8 cellular contexts compared by ENCODE assay signal in the genomic region with DNA sequence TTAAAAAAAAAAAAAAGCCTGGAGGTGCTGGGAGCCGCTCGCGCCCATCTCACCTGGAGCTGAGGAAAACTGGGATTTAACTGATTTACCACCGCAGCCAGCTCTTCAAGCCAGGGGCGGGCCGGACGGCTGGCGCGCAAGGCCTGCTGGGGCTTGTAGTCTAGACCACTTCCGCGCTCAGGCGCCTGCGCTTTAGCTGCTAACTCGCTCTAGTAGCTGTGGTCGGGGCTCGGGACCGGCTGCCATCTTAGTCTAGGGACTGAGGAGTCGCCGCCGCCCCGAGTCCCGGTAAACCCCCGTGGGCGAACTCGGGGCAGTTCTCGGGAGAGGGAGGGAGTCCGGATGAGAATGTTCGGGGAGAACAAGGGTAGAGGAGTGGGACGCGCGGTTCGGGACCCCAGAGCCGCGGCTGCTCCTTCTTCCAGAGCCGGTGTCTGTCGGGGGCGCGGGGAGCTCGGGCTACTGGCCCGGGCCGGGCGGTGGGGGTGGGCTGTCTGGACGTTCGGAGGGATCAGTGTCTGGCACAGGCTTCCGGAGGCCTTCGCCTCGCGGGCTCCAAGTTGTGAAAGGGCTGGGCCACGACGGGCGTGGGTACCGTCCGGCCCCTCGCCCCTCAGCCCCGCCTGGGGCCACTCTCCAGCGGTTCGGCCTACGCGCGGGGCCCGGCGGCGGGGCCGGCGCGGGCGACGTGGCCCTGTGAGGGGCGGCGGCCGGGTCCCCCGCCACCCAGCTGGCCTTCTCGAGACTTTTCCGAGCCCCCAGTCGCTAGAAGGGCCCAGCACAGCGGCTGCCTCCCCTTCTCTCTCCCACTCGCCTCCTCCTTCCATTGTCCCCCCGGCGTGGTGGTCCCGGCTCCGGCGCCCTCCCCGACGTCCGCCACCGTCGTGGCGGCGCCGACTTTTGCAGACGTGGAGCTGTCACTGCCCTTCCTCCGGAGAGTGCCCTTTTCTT. TPM values are rescaled to one million over a fixed set of nuclear protein-coding genes. Genes with fewer than 3 reads are reported as not detected.
A peak's percentile ranks its signal among the peaks of the same experiment; 100 is the strongest.
DNase-seq lines count a peak whose midpoint lies in the region; ATAC-seq and TF ChIP-seq lines count a peak whose summit lies in the region.

A gene (plus strand): TSS at position 212 of the 951 bp plus-strand sequence. CDS start 30,539 bp downstream, outside the sequence.

- WGBS in endodermal cell (ENCODE audit: insufficient coverage in 1 of 2, insufficient read length in 1 of 2), 2 experiments: 0% methylated on average over 33 to 92 of the region's 92 CpGs
- WGBS in mesodermal cell (ENCODE audit: insufficient coverage in 2 of 2), 2 experiments: 0 to 1% methylated on average over 78 to 79 of the region's 92 CpGs

- H3K9me3 Mint-ChIP-seq in endodermal cell: no peaks in the 10 kb centered on the region

- TF ChIP-seq CTCF in endodermal cell (conservative IDR thresholded peaks at IDR 0.05): no peak

- H3K27ac Mint-ChIP-seq in endodermal cell: peak within 1 kb of the TSS; percentile 98

- no peaks in the 10 kb centered on the region for H3K27me3 ChIP-seq in NT2/D1 (ENCODE audit: insufficient read depth, insufficient read length)
- no peaks in the 10 kb centered on the region for H3K27me3 ChIP-seq in endodermal cell (ENCODE audit: control insufficient read depth, insufficient read depth, low read length, poor library complexity, severe bottlenecking)

- H3K4me1 Mint-ChIP-seq in endodermal cell: peaks cover 23% of the 10 kb centered on the region

- peaks cover 27% of the 10 kb centered on the region for H3K36me3 Mint-ChIP-seq in endodermal cell (ENCODE audit: low read depth)

- H3K27me3 Mint-ChIP-seq in endodermal cell (ENCODE audit: insufficient read depth): no peaks in the 10 kb centered on the region

- H3K9me3 ChIP-seq in NT2/D1 (ENCODE audit: insufficient read depth, low read length): no peaks in the 10 kb centered on the region
- H3K9me3 ChIP-seq in endodermal cell (ENCODE audit: control insufficient read depth, low read length): no peaks in the 10 kb centered on the region
- no peaks in the 10 kb centered on the region for H3K9me3 ChIP-seq in mesodermal cell (ENCODE audit: control insufficient read depth, low read length)

- DNase-seq in COR-L47 (lab: John Stamatoyannopoulos, UW) (peak; percentile 95), HUDEP-2 (lab: John Stamatoyannopoulos, UW; ENCODE audit: unreplicated experiment in 76 of 76) (peak in 75 of 76 experiments; percentile 40 to 97 (median 82)), NT2/D1 (ENCODE audit: low read depth, low spot score) (peak; percentile 97), endodermal cell (peak; percentile 98)
- peak; percentile 82 for DNase-seq in activated CD8-positive, alpha-beta memory T cell treated with anti-CD3 and anti-CD28 coated beads, Interleukin-2, amount 50 U/mL, for 1 hour (ENCODE audit: extremely low read depth)
- peak; percentile 84 to 87 for DNase-seq in stimulated activated CD8-positive, alpha-beta memory T cell treated with anti-CD3 and anti-CD28 coated beads, Interleukin-15, amount 100 ng/mL, for 4 hours (ENCODE audit: low read depth in 2 of 2)

- ATAC-seq in GM21381 (IDR thresholded peaks at IDR 0.05; ENCODE audit: unreplicated experiment): peak; percentile 91

- peak within 1 kb of the TSS; percentile 90 for H3K4me3 Mint-ChIP-seq in endodermal cell

- peak within 1 kb of the TSS; percentile 90 for H3K4me3 ChIP-seq in NT2/D1 (ENCODE audit: insufficient read length, low read depth)
- H3K4me3 ChIP-seq in endodermal cell (ENCODE audit: low read length): peak within 1 kb of the TSS; percentile 94
- peak within 1 kb of the TSS; percentile 92 for H3K4me3 ChIP-seq in mesodermal cell (ENCODE audit: extremely low read depth, insufficient read depth, low read length, poor library complexity, severe bottlenecking)

- H3K4me1 ChIP-seq in NT2/D1 (ENCODE audit: insufficient read depth, insufficient read length) (no peaks in the 10 kb centered on the region), endodermal cell (ENCODE audit: control insufficient read depth, insufficient read depth, low read length) (no peaks in the 10 kb centered on the region), mesodermal cell (ENCODE audit: control insufficient read depth, insufficient read depth, low read length, poor library complexity, severe bottlenecking) (no peaks in the 10 kb centered on the region)

- H3K36me3 ChIP-seq in NT2/D1 (ENCODE audit: insufficient read depth, insufficient read length, low read length): peaks cover 21% of the 10 kb centered on the region
- peaks cover 19% of the 10 kb centered on the region for H3K36me3 ChIP-seq in endodermal cell (ENCODE audit: control insufficient read depth, insufficient read depth, low read length)
- H3K36me3 ChIP-seq in mesodermal cell (ENCODE audit: control insufficient read depth, insufficient read depth, low read length): peaks cover 36% of the 10 kb centered on the region

- H3K27ac ChIP-seq in endodermal cell (ENCODE audit: low read depth, low read length): peak within 1 kb of the TSS; percentile 81
- H3K27ac ChIP-seq in mesodermal cell (ENCODE audit: low read depth, low read length, severe bottlenecking): peak within 1 kb of the TSS; percentile 86

- peak within 1 kb of the TSS; percentile 92 for H3K9ac ChIP-seq in NT2/D1 (ENCODE audit: insufficient read length, low read depth)
- peak within 1 kb of the TSS; percentile 91 for H3K9ac ChIP-seq in endodermal cell (ENCODE audit: extremely low read depth, low read length, poor library complexity, severe bottlenecking)

RNA-seq across cellular contexts. Expression of the gene that starts here (rescaled TPM):
- total RNA-seq in endodermal cell: 10 to 100 TPM; 65.1 to 84.4 TPM
- 39.3 TPM for polyA plus RNA-seq in endodermal cell (2013, experiment 1 of 2)
- polyA plus RNA-seq in endodermal cell (2013, experiment 2 of 2): 37.1 TPM
- 44.3 TPM for polyA plus RNA-seq in mesodermal cell (2013, experiment 1 of 2)
- polyA plus RNA-seq in mesodermal cell (2013, experiment 2 of 2): 41.9 TPM

Comparison
In these comparisons a context has a peak if more than half of its experiments do, and no peak if none do; other contexts are left out.
1. Peak in every context shown above with its lines: DNase-seq, ATAC-seq, H3K4me3 ChIP-seq and H3K27ac ChIP-seq.